ENCODE assay signal across 8 cellular contexts in genomic region chr2:98649135-98649991, GRCh38. TPM values are rescaled to one million over a fixed set of nuclear protein-coding genes. Genes with fewer than 3 reads are reported as not detected.
DNase-seq lines count a peak whose midpoint lies in the region; ATAC-seq and FAIRE-seq lines count a peak whose summit lies in the region.

No MANE protein-coding gene starts in this region.

- H3K27ac Mint-ChIP-seq in CD8-positive, alpha-beta memory T cell, result peak overlapping the region; percentile 55 to 98 (median 86)
- H3K27ac Mint-ChIP-seq in activated naive CD4-positive, alpha-beta T cell treated with anti-CD3 and anti-CD28 coated beads for 36 hours, result peak overlapping the region; percentile 83

- H3K4me3 Mint-ChIP-seq in CD8-positive, alpha-beta memory T cell, result peak overlapping the region; percentile 3 to 57 (median 12)
- no peak overlapping the region for H3K4me3 Mint-ChIP-seq in activated naive CD4-positive, alpha-beta T cell treated with anti-CD3 and anti-CD28 coated beads for 36 hours

- H3K4me1 Mint-ChIP-seq in CD8-positive, alpha-beta memory T cell, result peaks cover 50 to 79% (median 57%) of the 10 kb centered on the region in 3 donors
- H3K4me1 Mint-ChIP-seq in activated naive CD4-positive, alpha-beta T cell treated with anti-CD3 and anti-CD28 coated beads for 36 hours (ENCODE audit: low read depth), result peaks cover 56% of the 10 kb centered on the region

- peaks cover 26 to 89% (median 29%) of the 10 kb centered on the region in 3 donors for H3K36me3 Mint-ChIP-seq in CD8-positive, alpha-beta memory T cell
- peaks cover 38% of the 10 kb centered on the region for H3K36me3 Mint-ChIP-seq in activated naive CD4-positive, alpha-beta T cell treated with anti-CD3 and anti-CD28 coated beads for 36 hours (ENCODE audit: low read depth)

- peak; percentile 5 for FAIRE-seq in urothelium cell line (lab: Jason Lieb, UNC)

- H3K4me1 ChIP-seq in CD8-positive, alpha-beta memory T cell (ENCODE audit: insufficient read depth, low read length), result peaks cover 44% of the 10 kb centered on the region

- H3K9me3 ChIP-seq in CD8-positive, alpha-beta memory T cell (ENCODE audit: low read length), result no peaks in the 10 kb centered on the region
- no peaks in the 10 kb centered on the region for H3K9me3 ChIP-seq in SK-N-MC (ENCODE audit: low read depth, low read length)

- peak; percentile 58 for ATAC-seq in GM21447 (IDR thresholded peaks at IDR 0.05; ENCODE audit: unreplicated experiment)

- peaks cover 27% of the 10 kb centered on the region for H3K36me3 ChIP-seq in CD8-positive, alpha-beta memory T cell (ENCODE audit: insufficient read depth, low read length)
- H3K36me3 ChIP-seq in SK-N-MC (ENCODE audit: insufficient read depth, low read length), result no peaks in the 10 kb centered on the region

- POLR2A ChIA-PET in CD8-positive, alpha-beta memory T cell (lab: Charles Lee), result interaction anchor here (0.6 to 1.1 kb wide), 4 partner anchors 50 to 188 kb away, joined by 4 to 6 read pairs (median 5); no protein-coding TSS in a partner anchor

- no peaks in the 10 kb centered on the region for H3K27me3 Mint-ChIP-seq in CD8-positive, alpha-beta memory T cell
- H3K27me3 Mint-ChIP-seq in activated naive CD4-positive, alpha-beta T cell treated with anti-CD3 and anti-CD28 coated beads for 36 hours (ENCODE audit: low read depth), result no peaks in the 10 kb centered on the region

- no peak overlapping the region for H3K27ac ChIP-seq in CD8-positive, alpha-beta memory T cell (ENCODE audit: low read depth, low read length)
- H3K27ac ChIP-seq in SK-N-MC, result no peak overlapping the region

- no peaks in the 10 kb centered on the region for H3K27me3 ChIP-seq in CD8-positive, alpha-beta memory T cell (ENCODE audit: insufficient read depth, low read length, poor library complexity, severe bottlenecking)

- intact Hi-C loops in activated naive CD4-positive, alpha-beta T cell treated with anti-CD3 and anti-CD28 coated beads for 36 hours (cut with micrococcal nuclease), result loop anchor here (1.0 to 2.0 kb wide), 4 partner anchors 54 to 417 kb away; no protein-coding TSS in a partner anchor

- no peak overlapping the region for H3K9ac ChIP-seq in SK-N-MC (ENCODE audit: insufficient read length)

- H3K4me3 ChIP-seq in CD8-positive, alpha-beta memory T cell (ENCODE audit: low read length), result no peak overlapping the region
- H3K4me3 ChIP-seq in SK-N-MC, result no peak overlapping the region

- peak; percentile 70 to 82 (median 74) for DNase-seq in CD8-positive, alpha-beta memory T cell
- peak; percentile 86 for DNase-seq in NCI-H1105 treated with DMSO at 0.1 percent for 48 hours (lab: John Stamatoyannopoulos, UW)
- peak; percentile 20 for DNase-seq in SK-N-MC (ENCODE audit: low read depth, low spot score)
- DNase-seq in activated naive CD4-positive, alpha-beta T cell treated with anti-CD3 and anti-CD28 coated beads for 36 hours, result peak; percentile 92
- DNase-seq in glomerular visceral epithelial cell (ENCODE audit: extremely low spot score), result peak; percentile 82
- peak; percentile 92 for DNase-seq in pons (ENCODE audit: low spot score)
- peak; percentile 81 for DNase-seq in urothelium cell line (ENCODE audit: low spot score)

- peaks cover 9 to 15% (median 10%) of the 10 kb centered on the region in 5 donors for H3K9me3 Mint-ChIP-seq in CD8-positive, alpha-beta memory T cell
- peaks cover 7% of the 10 kb centered on the region for H3K9me3 Mint-ChIP-seq in activated naive CD4-positive, alpha-beta T cell treated with anti-CD3 and anti-CD28 coated beads for 36 hours

- CTCF ChIA-PET in CD8-positive, alpha-beta memory T cell (lab: Charles Lee), result interaction anchor here (0.5 to 2.2 kb wide), 40 partner anchors 10 to 520 kb away, joined by 3 to 43 read pairs (median 4); partner anchors contain the start of gene MGAT4A
- CTCF ChIA-PET in activated naive CD4-positive, alpha-beta T cell treated with anti-CD3 and anti-CD28 coated beads for 36 hours (lab: Charles Lee), result interaction anchor here (0.6 to 2.2 kb wide), 46 partner anchors 10 to 417 kb away, joined by 3 to 39 read pairs (median 4); partner anchors contain the start of gene MGAT4A

RNA-seq across cellular contexts. Expression of gene UNC50, which starts 41.0 kb away (rescaled TPM):
- 10 to 100 TPM; 41.8 to 42.4 TPM for total RNA-seq in CD8-positive, alpha-beta memory T cell
- polyA plus RNA-seq in CD8-positive, alpha-beta memory T cell, result 53.1 TPM
- 10 to 100 TPM; 23.0 to 24.1 TPM for total RNA-seq in activated naive CD4-positive, alpha-beta T cell treated with anti-CD3 and anti-CD28 coated beads for 36 hours

RNA-seq across cellular contexts. Expression of gene COA5, which starts 41.1 kb away (rescaled TPM):
- total RNA-seq in CD8-positive, alpha-beta memory T cell, result 10 to 100 TPM; 26.7 to 29.2 TPM
- 31.2 TPM for polyA plus RNA-seq in CD8-positive, alpha-beta memory T cell
- 10 to 100 TPM; 34.4 to 37.8 TPM for total RNA-seq in activated naive CD4-positive, alpha-beta T cell treated with anti-CD3 and anti-CD28 coated beads for 36 hours

Comparison
In these comparisons a context has a peak if more than half of its experiments do, and no peak if none do; other contexts are left out.
1. DNase-seq: peak in every context shown above with its lines; median percentile 92 in activated naive CD4-positive, alpha-beta T cell treated with anti-CD3 and anti-CD28 coated beads for 36 hours; 92 in pons; 86 in NCI-H1105 treated with DMSO at 0.1 percent for 48 hours; 82 in glomerular visceral epithelial cell; 81 in urothelium cell line; 74 in CD8-positive, alpha-beta memory T cell; 20 in SK-N-MC.